ENCODE assay signal across 19 cellular contexts in genomic region chr17:62804822-62805221, GRCh38. TPM values are rescaled to one million over a fixed set of nuclear protein-coding genes. Genes with fewer than 3 reads are reported as not detected.
DNase-seq lines count a peak whose midpoint lies in the region; ATAC-seq and TF ChIP-seq lines count a peak whose summit lies in the region.
"Had no signal": no experiment of that assay in that cellular context is flagged by ENCODE, and none has a peak within 500 bp of the region (broad histone marks: within the 10 kb centered on the region; RNA-seq: fewer than 3 reads in every experiment).

No MANE protein-coding gene starts in this region.

- H3K79me2 ChIP-seq in trophoblast cell (ENCODE audit: control insufficient read depth, insufficient read depth, low read length, poor library complexity) = peaks cover 3% of the 10 kb centered on the region

- no peak overlapping the region for H3K4ac ChIP-seq in trophoblast cell (ENCODE audit: low read depth, low read length)

- no peak overlapping the region for H3K18ac ChIP-seq in trophoblast cell (ENCODE audit: low read length)

- H4K91ac ChIP-seq in trophoblast cell (ENCODE audit: low read depth, low read length) = peak overlapping the region; percentile 97

- no peaks in the 10 kb centered on the region for H3K27me3 ChIP-seq in trophoblast cell (ENCODE audit: insufficient read depth, low read length)

- H4K12ac ChIP-seq in trophoblast cell (ENCODE audit: low read depth, low read length) = no peak overlapping the region

- TF ChIP-seq CTCF in RWPE1 (conservative IDR thresholded peaks at IDR 0.05; ENCODE audit: low read depth) = no peak

- no peak for ATAC-seq in left lobe of liver
- ATAC-seq: mucosa of descending colon, WTC11 had no signal

- H2BK5ac ChIP-seq in trophoblast cell (ENCODE audit: low read depth, low read length, poor library complexity) = peak overlapping the region; percentile 62

- H3K14ac ChIP-seq in trophoblast cell (ENCODE audit: low read length) = no peak overlapping the region

- H3K4me3 ChIP-seq in trophoblast cell (ENCODE audit: low read depth, low read length) = no peak overlapping the region
- H3K4me3 ChIP-seq: mucosa of descending colon had no signal

- DNase-seq in H4 (ENCODE audit: low spot score) = peak; percentile 55
- peak; percentile 79 for DNase-seq in RWPE1 (ENCODE audit: low spot score)
- peak; percentile 69 for DNase-seq in epithelial cell of prostate (ENCODE audit: low read depth, low spot score)
- DNase-seq in trophoblast cell = peak; percentile 59 to 66
- DNase-seq in NCI-H524 (lab: John Stamatoyannopoulos, UW) = no peak
- no peak for DNase-seq in left lobe of liver (ENCODE audit: low spot score)
- no peak for DNase-seq in NCI-H2107 (lab: John Stamatoyannopoulos, UW)
- DNase-seq in NCI-H510A (lab: John Stamatoyannopoulos, UW) = no peak
- DNase-seq: activated gamma-delta T cell; DND-41; effector CD8-positive, alpha-beta T cell; mucosa of descending colon; NCI-H1105; NCI-H510A treated with DMSO at 0.1 percent for 48 hours; occipital lobe; OCI-M1; small intestine had no signal

- peak overlapping the region; percentile 94 for H2BK120ac ChIP-seq in trophoblast cell (ENCODE audit: insufficient read depth, low read length, poor library complexity)

- no peak overlapping the region for H4K8ac ChIP-seq in trophoblast cell (ENCODE audit: low read depth, low read length)

- H3K36me3 ChIP-seq in trophoblast cell (ENCODE audit: control insufficient read depth in 1 of 2, insufficient read depth in 2 of 2, low read length in 2 of 2) = no peaks in the 10 kb centered on the region

- no peak overlapping the region for H3K23ac ChIP-seq in trophoblast cell (ENCODE audit: low read length)

- H3K9me3 ChIP-seq in trophoblast cell (ENCODE audit: insufficient read depth, low read depth, low read length) = no peaks in the 10 kb centered on the region
- H3K9me3 ChIP-seq: mucosa of descending colon had no signal

- CTCF ChIA-PET in RWPE1 (lab: Yijun Ruan, JAX) = interaction anchor here (0.6 kb wide), 2 partner anchors 84 to 602 kb away, joined by 3 to 4 read pairs; no protein-coding TSS in a partner anchor

- H3K4me2 ChIP-seq in trophoblast cell (ENCODE audit: low read length) = no peak overlapping the region

- peak overlapping the region; percentile 99 for H2BK12ac ChIP-seq in trophoblast cell (ENCODE audit: low read length)

- H3K9ac ChIP-seq in trophoblast cell (ENCODE audit: low read length) = no peak overlapping the region

- H3K4me1 ChIP-seq in trophoblast cell (ENCODE audit: control insufficient read depth in 1 of 2, insufficient read depth in 2 of 2, low read length in 2 of 2) = peaks cover 22 to 34% of the 10 kb centered on the region in 2 experiments

- peaks cover 30% of the 10 kb centered on the region for H3K79me1 ChIP-seq in trophoblast cell (ENCODE audit: low read length)

- H3K27ac ChIP-seq in RWPE1 (peak overlapping the region; percentile 67), epithelial cell of prostate (peak overlapping the region; percentile 57), trophoblast cell (ENCODE audit: low read depth, low read length) (peak overlapping the region; percentile 68)

- no peak overlapping the region for H2AK5ac ChIP-seq in trophoblast cell (ENCODE audit: low read length)

- WGBS in trophoblast cell (ENCODE audit: extremely low coverage, insufficient coverage, insufficient read length) = no CpG with 5 or more reads among the region's 8 CpGs

- no peak overlapping the region for H2AFZ ChIP-seq in trophoblast cell (ENCODE audit: insufficient read depth, low read length, poor library complexity)

- POLR2A ChIA-PET in RWPE1 (lab: Yijun Ruan, JAX; ENCODE audit: low non-redundant PET) = no interaction called here

RNA-seq across cellular contexts. Expression of gene MARCHF10, which starts 3.3 kb away (rescaled TPM):
- total RNA-seq in H4 (2014; rRNA removed; shearing (Covaris generic)) = not detected in 2 replicates
- 0.62 and 0.69 TPM in 2 replicates for polyA plus RNA-seq in trophoblast cell (2013)
- not detected for total RNA-seq in left lobe of liver
- polyA plus RNA-seq: CD14-positive monocyte had no signal

Comparison
In these comparisons a context has a peak if more than half of its experiments do, and no peak if none do; other contexts are left out.
1. DNase-seq: peak in H4 (single experiment), RWPE1 (single experiment), epithelial cell of prostate (single experiment) and trophoblast cell (2 of 2); none in NCI-H524 (0 of 2), left lobe of liver (single experiment), NCI-H2107 (single experiment) and NCI-H510A (single experiment).
2. Peak in every context shown above with its lines, with median percentiles within 50 percentile points of each other: H3K27ac ChIP-seq.